1 cellular context compared by ENCODE assay signal in genomic region chr2:126889501-126890135, GRCh38.
TF ChIP-seq lines count a peak whose summit lies in the region.

No MANE protein-coding gene starts in this region.

TF ChIP-seq in SK-N-SH, 30 proteins besides CTCF, POLR2A, EP300 and RAD21 (continued from another document):
- TF ChIP-seq USF2 (IDR thresholded peaks at IDR 0.05; ENCODE audit: borderline replicate concordance, low read depth, low read length) = no peak
- no peak for TF ChIP-seq GABPA (IDR thresholded peaks at IDR 0.05; ENCODE audit: low read depth)
- TF ChIP-seq YY1 (IDR thresholded peaks at IDR 0.05; ENCODE audit: low read depth) = no peak
- no peak for TF ChIP-seq RFX5 (IDR thresholded peaks at IDR 0.05; ENCODE audit: low read length)
- TF ChIP-seq, protein P1, sequence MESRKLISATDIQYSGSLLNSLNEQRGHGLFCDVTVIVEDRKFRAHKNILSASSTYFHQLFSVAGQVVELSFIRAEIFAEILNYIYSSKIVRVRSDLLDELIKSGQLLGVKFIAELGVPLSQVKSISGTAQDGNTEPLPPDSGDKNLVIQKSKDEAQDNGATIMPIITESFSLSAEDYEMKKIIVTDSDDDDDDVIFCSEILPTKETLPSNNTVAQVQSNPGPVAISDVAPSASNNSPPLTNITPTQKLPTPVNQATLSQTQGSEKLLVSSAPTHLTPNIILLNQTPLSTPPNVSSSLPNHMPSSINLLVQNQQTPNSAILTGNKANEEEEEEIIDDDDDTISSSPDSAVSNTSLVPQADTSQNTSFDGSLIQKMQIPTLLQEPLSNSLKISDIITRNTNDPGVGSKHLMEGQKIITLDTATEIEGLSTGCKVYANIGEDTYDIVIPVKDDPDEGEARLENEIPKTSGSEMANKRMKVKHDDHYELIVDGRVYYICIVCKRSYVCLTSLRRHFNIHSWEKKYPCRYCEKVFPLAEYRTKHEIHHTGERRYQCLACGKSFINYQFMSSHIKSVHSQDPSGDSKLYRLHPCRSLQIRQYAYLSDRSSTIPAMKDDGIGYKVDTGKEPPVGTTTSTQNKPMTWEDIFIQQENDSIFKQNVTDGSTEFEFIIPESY (IDR thresholded peaks at IDR 0.05; ENCODE audit: borderline replicate concordance, low read depth) = no peak
- TF ChIP-seq POLR2AphosphoS5 (IDR thresholded peaks at IDR 0.05; ENCODE audit: low read depth, low read length) = no peak
- TF ChIP-seq FOXJ3 (CRISPR knock-in tag; IDR thresholded peaks at IDR 0.05) = no peak
- TF ChIP-seq FOSL2 (IDR thresholded peaks at IDR 0.05; ENCODE audit: borderline replicate concordance, low read depth) = no peak
- TF ChIP-seq CHD2 (IDR thresholded peaks at IDR 0.05; ENCODE audit: low read length, partially characterized antibody) = no peak
